24 cellular contexts compared by ENCODE assay signal in genomic region chr16:10780628-10781027, GRCh38.
"Had no signal": no experiment of that assay in that cellular context is flagged by ENCODE, and none has a peak within 500 bp of the region (broad histone marks: within the 10 kb centered on the region; RNA-seq: fewer than 3 reads in every experiment).

No MANE protein-coding gene starts in this region.

- H3K4me1 ChIP-seq: breast epithelium had no signal

- H3K27ac ChIP-seq: breast epithelium had no signal

- H3K27me3 ChIP-seq: breast epithelium, MG63 had no signal

- FAIRE-seq: RCC 7860, TTC549 had no signal

- H3K9me3 ChIP-seq: breast epithelium, MG63 had no signal

- ATAC-seq: activated CD8-positive, alpha-beta memory T cell treated with anti-CD3 and anti-CD28 coated beads, Interleukin-2, amount 10 ng/mL, durations not matched to agents 7 days and 5 days; PC-3; T-helper 17 cell had no signal

- DNase-seq: activated B cell treated with CpG ODN at 0.5 μM for 24 hours; activated CD4-positive, alpha-beta T cell treated with anti-CD3 and anti-CD28 coated beads for 1 hour; activated CD4-positive, alpha-beta T cell treated with anti-CD3 and anti-CD28 coated beads, Interleukin-2, amount 10 ng/mL, durations not matched to agents 24 days and 14 days; activated CD4-positive, alpha-beta T cell treated with anti-CD3 and anti-CD28 coated beads, Interleukin-2, amount 50 U/mL, for 48 hours; activated CD8-positive, alpha-beta memory T cell treated with anti-CD3 and anti-CD28 coated beads, Interleukin-2, amount 10 ng/mL, durations not matched to agents 7 days and 5 days; activated effector memory CD4-positive, alpha-beta T cell treated with Interleukin-2 at 50 U/mL for 16 hours; activated naive CD4-positive, alpha-beta T cell; activated T-cell treated with anti-CD3 and anti-CD28 coated beads, Interleukin-2, amount 50 U/mL, for 24 hours; aorta; caudate nucleus; MG63; NCI-H1105 treated with DMSO at 0.1 percent for 48 hours; NCI-H1436 treated with DMSO at 0.1 percent for 48 hours; NCI-H187; NCI-H2081 treated with DMSO at 0.1 percent for 48 hours; NCI-H446; NCI-H524; PC-3; SHP77 treated with DMSO at 0.1 percent for 48 hours; T-helper 17 cell; T-helper 9 cell had no signal

- H3K4me3 ChIP-seq: breast epithelium, MG63 had no signal

- H3K36me3 ChIP-seq: breast epithelium, MG63 had no signal
